ENCODE assay signal across 29 cellular contexts in the genomic region with DNA sequence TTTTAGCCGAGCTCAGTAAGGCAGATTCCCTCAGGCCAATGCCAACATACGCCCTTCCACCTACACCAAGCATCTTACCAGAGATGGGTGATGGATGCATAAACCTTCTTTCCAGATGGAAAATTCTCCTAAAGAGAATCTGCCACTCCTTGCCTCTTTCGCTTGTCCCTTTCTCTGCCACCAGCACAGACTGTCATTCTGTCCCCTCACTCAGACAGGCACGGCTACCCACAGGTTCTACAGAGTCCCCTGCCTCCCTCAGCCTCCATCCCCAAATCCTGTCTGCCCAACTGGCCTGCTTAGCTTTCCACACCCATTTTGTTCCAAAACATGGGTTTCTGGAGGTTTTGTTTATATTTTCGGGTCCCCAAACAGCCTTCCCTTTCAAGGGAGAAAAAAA. TPM values are rescaled to one million over a fixed set of nuclear protein-coding genes. Genes with fewer than 3 reads are reported as not detected.
"Had no signal": no experiment of that assay in that cellular context is flagged by ENCODE, and none has a peak within 500 bp of the region (broad histone marks: within the 10 kb centered on the region; RNA-seq: fewer than 3 reads in every experiment).

No MANE protein-coding gene starts in this region.

- DNase-seq: islet precursor cell; left ventricle myocardium inferior; mesendoderm; naive B cell; natural killer cell; nephron progenitor cell; occipital lobe; right cardiac atrium; stimulated activated CD4-positive, alpha-beta T cell treated with anti-CD3 and anti-CD28 coated beads, Interleukin-12 subunit alpha, Interleukin-12 subunit beta, amount 100 ng/mL, for 4 hours; stimulated activated CD4-positive, alpha-beta T cell treated with anti-CD3 and anti-CD28 coated beads, Interleukin-15, amount 100 ng/mL, for 24 hours; stimulated activated CD4-positive, alpha-beta T cell treated with anti-CD3 and anti-CD28 coated beads, Interleukin-2, amount 100 ng/mL, for 24 hours; stimulated activated CD4-positive, alpha-beta T cell treated with anti-CD3 and anti-CD28 coated beads, Interleukin-4, amount 100 ng/mL, for 1 hour; stimulated activated naive CD4-positive, alpha-beta T cell; tibial artery; trophoblast cell; upper lobe of right lung had no signal

- H3K4me1 Mint-ChIP-seq: mesothelial cell of epicardium had no signal

- H3K27ac Mint-ChIP-seq: mesothelial cell of epicardium; natural killer cell; nephron progenitor cell; neural progenitor cell; stimulated activated naive CD8-positive, alpha-beta T cell treated with anti-CD3 and anti-CD28 coated beads, Interleukin-15, Interleukin-2, amounts not matched to agents 100 ng/mL and 50 ng/mL, for 24 hours had no signal

- H3K36me3 Mint-ChIP-seq: mesothelial cell of epicardium, natural killer cell, neural progenitor cell had no signal

- H3K27ac ChIP-seq: hepatocyte, left ventricle myocardium inferior, neural progenitor cell, neutrophil, parathyroid adenoma, prostate gland, skin epidermis, suprapubic skin, thoracic aorta, tibial artery, upper lobe of right lung had no signal

- H3K4me3 ChIP-seq: hepatocyte, left ventricle myocardium inferior, lung, neural progenitor cell, prostate gland, skin epidermis, suprapubic skin, thoracic aorta, tibial artery, upper lobe of right lung had no signal

- H3K9me3 Mint-ChIP-seq: stimulated activated naive CD8-positive, alpha-beta T cell treated with anti-CD3 and anti-CD28 coated beads, Interleukin-15, Interleukin-2, amounts not matched to agents 100 ng/mL and 50 ng/mL, for 24 hours had no signal

- ATAC-seq: natural killer cell, right cardiac atrium, sciatic nerve, upper lobe of right lung had no signal

- H3K4me3 Mint-ChIP-seq: mesothelial cell of epicardium; natural killer cell; nephron progenitor cell; neural progenitor cell; stimulated activated naive CD8-positive, alpha-beta T cell treated with anti-CD3 and anti-CD28 coated beads, Interleukin-15, Interleukin-2, amounts not matched to agents 100 ng/mL and 50 ng/mL, for 24 hours had no signal

RNA-seq across cellular contexts. Expression of gene FOXF2, which starts 12.7 kb away (rescaled TPM):
- total RNA-seq: mononuclear cell, natural killer cell had no signal
